In the genomic region with DNA sequence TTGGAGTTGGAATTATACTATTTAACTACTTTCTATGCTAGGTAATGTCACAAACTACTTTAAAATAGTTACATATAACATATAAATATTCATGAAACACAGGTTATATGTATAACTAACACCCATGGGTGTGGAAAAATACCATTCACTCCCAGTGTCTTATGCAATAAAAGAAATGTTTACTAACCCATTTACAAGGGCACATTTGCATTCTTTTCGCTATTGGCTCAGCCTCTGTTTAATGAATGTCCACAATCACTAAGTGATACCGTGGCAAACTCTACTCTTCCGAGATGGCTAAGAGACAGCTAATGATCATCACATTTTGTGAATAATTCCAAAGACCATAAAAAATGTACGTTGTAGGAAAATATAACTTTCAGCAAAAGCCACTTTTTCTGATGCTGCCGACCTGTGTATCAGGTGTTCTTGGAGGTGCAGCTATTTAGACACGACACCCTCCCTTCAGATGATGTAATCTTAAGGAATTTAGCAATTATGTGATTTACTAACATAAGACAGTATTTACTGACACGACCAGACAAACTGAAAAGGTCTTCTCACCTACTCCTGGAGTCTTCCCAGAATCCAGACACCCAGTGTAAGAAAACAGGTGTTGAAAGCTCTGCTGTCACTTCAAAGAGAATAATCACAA, we compare ENCODE assay signal across 1 cellular context.
TF ChIP-seq lines count a peak whose summit lies in the region.

No MANE protein-coding gene starts in this region.

TF ChIP-seq in A549, 52 proteins besides CTCF, POLR2A, EP300 and RAD21:
- TF ChIP-seq POLR2AphosphoS2 (conservative IDR thresholded peaks at IDR 0.05; ENCODE audit: low read length) (no peak), CEBPB (IDR thresholded peaks at IDR 0.05) (peak; percentile 55 to 56; a peak in 2 of 4 replicates)
